Comparison of ENCODE assay signal across 13 cellular contexts in genomic region chr3:124202754-124203153, GRCh38.
DNase-seq lines count a peak whose midpoint lies in the region; ATAC-seq and TF ChIP-seq lines count a peak whose summit lies in the region.
"Had no signal": no experiment of that assay in that cellular context is flagged by ENCODE, and none has a peak within 500 bp of the region (broad histone marks: within the 10 kb centered on the region; RNA-seq: fewer than 3 reads in every experiment).

No MANE protein-coding gene starts in this region.

- POLR2A ChIA-PET in IMR-90 (lab: Charles Lee; ENCODE audit: unreplicated experiment), result no interaction called here

- no CpG with 5 or more reads among the region's 4 CpGs for WGBS in IMR-90 (ENCODE audit: extremely low coverage in 2 of 2, insufficient read length in 1 of 2), 2 experiments

- peaks cover 14% of the 10 kb centered on the region for H3K27me3 ChIP-seq in IMR-90 (ENCODE audit: control insufficient read depth, insufficient read depth, low read length)

- no peaks in the 10 kb centered on the region for H3K79me1 ChIP-seq in IMR-90 (ENCODE audit: low read depth in 1 of 2, low read length in 2 of 2)

- no peak overlapping the region for H3K23ac ChIP-seq in IMR-90 (ENCODE audit: low read depth, low read length)

- DNase-seq in IMR-90 (no peak), cerebellar cortex (ENCODE audit: low spot score) (peak; percentile 15), left lobe of liver (ENCODE audit: low spot score) (no peak), substantia nigra (lab: John Stamatoyannopoulos, UW) (peak in 31 of 49 donors; percentile 2 to 64 (median 19)), Kasumi-1 (lab: John Stamatoyannopoulos, UW) (no peak), GM20000 (ENCODE audit: low spot score) (no peak), inferior parietal cortex (ENCODE audit: extremely low spot score) (no peak)
- DNase-seq: activated CD4-positive, alpha-beta T cell treated with anti-CD3 and anti-CD28 coated beads, Interleukin-2, amount 50 U/mL, for 1 hour; activated effector memory CD4-positive, alpha-beta T cell treated with anti-CD3 and anti-CD28 coated beads, Interleukin-2, amount 50 U/mL, for 16 hours; cerebellar nuclear complex had no signal

- BruUV-seq in IMR-90 (replicated peaks; lab: Mats Ljungman, UMichigan), result no TSS peak

- no peak overlapping the region for H2AK9ac ChIP-seq in IMR-90 (replicated peaks; ENCODE audit: low read depth, low read length, poor library complexity)

- no peaks in the 10 kb centered on the region for H3K9me3 ChIP-seq in IMR-90 (ENCODE audit: control insufficient read depth, insufficient read depth, low read length)

- no peaks in the 10 kb centered on the region for H3K36me3 Mint-ChIP-seq in stimulated activated memory B cell treated with anti-CD40 and anti-IgM and Interleukin-4, amounts not matched to agents 10 μg/mL and 1 μg/mL and 100 μg/mL, for 72 hours
- H3K36me3 Mint-ChIP-seq: memory B cell had no signal

- peaks cover 31% of the 10 kb centered on the region for H3K27me3 Mint-ChIP-seq in stimulated activated memory B cell treated with anti-CD40 and anti-IgM and Interleukin-4, amounts not matched to agents 10 μg/mL and 1 μg/mL and 100 μg/mL, for 72 hours

- H4K91ac ChIP-seq in IMR-90 (ENCODE audit: insufficient read depth, low read depth, low read length), result no peak overlapping the region

- H3K27ac ChIP-seq in IMR-90 (ENCODE audit: insufficient read depth, low read length), result no peak overlapping the region
- no peak overlapping the region for H3K27ac ChIP-seq in substantia nigra (ENCODE audit: low read depth, low read length, poor library complexity, severe bottlenecking)
- H3K27ac ChIP-seq: SK-N-MC had no signal

- H2BK120ac ChIP-seq in IMR-90 (ENCODE audit: low read depth, low read length), result no peak overlapping the region

- TF ChIP-seq RAD21 in IMR-90 (IDR thresholded peaks at IDR 0.05; ENCODE audit: low read length), result no peak

- H3K36me3 ChIP-seq in IMR-90 (ENCODE audit: control insufficient read depth, insufficient read depth, low read length), result no peaks in the 10 kb centered on the region

- no peaks in the 10 kb centered on the region for H3K4me1 Mint-ChIP-seq in stimulated activated memory B cell treated with anti-CD40 and anti-IgM and Interleukin-4, amounts not matched to agents 10 μg/mL and 1 μg/mL and 100 μg/mL, for 72 hours
- H3K4me1 Mint-ChIP-seq: memory B cell had no signal

- H4K8ac ChIP-seq in IMR-90 (ENCODE audit: low read depth in 2 of 2, low read length in 2 of 2), result no peak overlapping the region

- H2AK5ac ChIP-seq in IMR-90 (ENCODE audit: low read depth, low read length), result no peak overlapping the region

- no peak overlapping the region for H3K4me2 ChIP-seq in IMR-90 (ENCODE audit: low read depth, low read length)

- in situ Hi-C loops in IMR-90 (cut with MboI; ENCODE audit: low sequenced_read_pairs), result no loop called here

- no peak overlapping the region for H3K14ac ChIP-seq in IMR-90 (replicated peaks; ENCODE audit: low read depth, low read length)

- no peak for TF ChIP-seq POLR2A in IMR-90 (IDR thresholded peaks at IDR 0.05; ENCODE audit: low read depth, low read length)

- H2BK5ac ChIP-seq in IMR-90 (ENCODE audit: low read depth, low read length, poor library complexity, severe bottlenecking), result no peak overlapping the region

- H3K9ac ChIP-seq in IMR-90 (ENCODE audit: low read depth, low read length), result no peak overlapping the region

- dilution Hi-C loops in IMR-90 (cut with HindIII; ENCODE audit: low sequenced_read_pairs, unreplicated experiment), result no loop called here

- no peak overlapping the region for H2AFZ ChIP-seq in IMR-90 (replicated peaks; ENCODE audit: low read length, poor library complexity)

- no peak overlapping the region for H3K56ac ChIP-seq in IMR-90 (ENCODE audit: extremely low read depth, insufficient read depth, low read length)

- CTCF ChIA-PET in IMR-90 (lab: Yijun Ruan, JAX), result interaction anchor here (0.6 kb wide), 1 partner anchor 262 kb away, joined by 3 read pairs; no protein-coding TSS in a partner anchor

- peaks cover 3% of the 10 kb centered on the region for H3K9me3 Mint-ChIP-seq in stimulated activated memory B cell treated with anti-CD40 and anti-IgM and Interleukin-4, amounts not matched to agents 10 μg/mL and 1 μg/mL and 100 μg/mL, for 72 hours
- H3K9me3 Mint-ChIP-seq: memory B cell had no signal

- no peak overlapping the region for H3K27ac Mint-ChIP-seq in stimulated activated memory B cell treated with anti-CD40 and anti-IgM and Interleukin-4, amounts not matched to agents 10 μg/mL and 1 μg/mL and 100 μg/mL, for 72 hours
- H3K27ac Mint-ChIP-seq: memory B cell had no signal

- H3K4me3 Mint-ChIP-seq in stimulated activated memory B cell treated with anti-CD40 and anti-IgM and Interleukin-4, amounts not matched to agents 10 μg/mL and 1 μg/mL and 100 μg/mL, for 72 hours, result no peak overlapping the region
- H3K4me3 Mint-ChIP-seq: memory B cell had no signal

- no peak for TF ChIP-seq CTCF in IMR-90 (conservative IDR thresholded peaks at IDR 0.05; ENCODE audit: low read depth, low read length)
- TF ChIP-seq CTCF in GM20000 (IDR thresholded peaks at IDR 0.05; ENCODE audit: extremely low read depth, missing control alignments), result no peak

- H3K9me1 ChIP-seq in IMR-90 (ENCODE audit: insufficient read depth, low read length), result 0 out of 2 replicates have a peak, but pooled peaks cover 5% of the 10 kb centered on the region

- H2BK15ac ChIP-seq in IMR-90 (ENCODE audit: low read depth, low read length), result no peak overlapping the region

- intact Hi-C loops in IMR-90 (cut with micrococcal nuclease), result no loop called here

- ATAC-seq in IMR-90 (ENCODE audit: low read depth), result peak; percentile 44; the same call in 1 of the 2 replicates
- ATAC-seq in left lobe of liver, result peak; percentile 43
- ATAC-seq in stimulated activated memory B cell treated with anti-CD40 and anti-IgM and Interleukin-4, amounts not matched to agents 10 μg/mL and 1 μg/mL and 100 μg/mL, for 72 hours, result no peak

- H3K18ac ChIP-seq in IMR-90 (ENCODE audit: low read depth, low read length), result no peak overlapping the region

- H2BK20ac ChIP-seq in IMR-90 (ENCODE audit: low read depth, low read length), result no peak overlapping the region

- no peaks in the 10 kb centered on the region for H3K4me1 ChIP-seq in IMR-90 (ENCODE audit: control insufficient read depth, insufficient read depth, low read length)

- H3K4me3 ChIP-seq in IMR-90 (ENCODE audit: insufficient read depth, low read depth, low read length), result no peak overlapping the region
- H3K4me3 ChIP-seq: SK-N-MC had no signal

- H3K4ac ChIP-seq in IMR-90 (ENCODE audit: low read depth, low read length), result no peak overlapping the region

- H4K5ac ChIP-seq in IMR-90 (ENCODE audit: low read depth, low read length), result no peak overlapping the region

- no peaks in the 10 kb centered on the region for H4K20me1 ChIP-seq in IMR-90 (ENCODE audit: insufficient read depth, low read length)

TF ChIP-seq in IMR-90, 13 proteins besides CTCF, POLR2A, EP300 and RAD21:
- TF ChIP-seq FOS (IDR thresholded peaks at IDR 0.05; ENCODE audit: low read depth, low read length) (no peak), MAFK (IDR thresholded peaks at IDR 0.05; ENCODE audit: low read depth, low read length) (no peak), CEBPB (IDR thresholded peaks at IDR 0.05; ENCODE audit: low read depth, low read length) (no peak), RCOR1 (IDR thresholded peaks at IDR 0.05; ENCODE audit: insufficient replicate concordance, low read length) (no peak), MAZ (IDR thresholded peaks at IDR 0.05; ENCODE audit: borderline replicate concordance, low read depth, low read length) (no peak), MXI1 (IDR thresholded peaks at IDR 0.05; ENCODE audit: borderline replicate concordance, low read depth, low read length) (no peak), RFX5 (IDR thresholded peaks at IDR 0.05; ENCODE audit: low read depth, low read length) (no peak), NFE2L2 (IDR thresholded peaks at IDR 0.05; ENCODE audit: low read depth, low read length) (no peak), SMC3 (IDR thresholded peaks at IDR 0.05; ENCODE audit: low read depth, low read length) (no peak), BHLHE40 (IDR thresholded peaks at IDR 0.05; ENCODE audit: low read depth, low read length) (no peak), CHD1 (IDR thresholded peaks at IDR 0.05; ENCODE audit: low read depth, low read length) (no peak), USF2 (IDR thresholded peaks at IDR 0.05; ENCODE audit: low read depth, low read length) (no peak), ELK1 (IDR thresholded peaks at IDR 0.05; ENCODE audit: borderline replicate concordance, low read depth, low read length) (no peak)

Comparison
In these comparisons a context has a peak if more than half of its experiments do, and no peak if none do; other contexts are left out.
1. DNase-seq: peak in cerebellar cortex (single experiment) and substantia nigra (31 of 49); none in IMR-90 (single experiment), left lobe of liver (single experiment), Kasumi-1 (0 of 2), GM20000 (single experiment) and inferior parietal cortex (single experiment).